14 cellular contexts compared by ENCODE assay signal in the genomic region with DNA sequence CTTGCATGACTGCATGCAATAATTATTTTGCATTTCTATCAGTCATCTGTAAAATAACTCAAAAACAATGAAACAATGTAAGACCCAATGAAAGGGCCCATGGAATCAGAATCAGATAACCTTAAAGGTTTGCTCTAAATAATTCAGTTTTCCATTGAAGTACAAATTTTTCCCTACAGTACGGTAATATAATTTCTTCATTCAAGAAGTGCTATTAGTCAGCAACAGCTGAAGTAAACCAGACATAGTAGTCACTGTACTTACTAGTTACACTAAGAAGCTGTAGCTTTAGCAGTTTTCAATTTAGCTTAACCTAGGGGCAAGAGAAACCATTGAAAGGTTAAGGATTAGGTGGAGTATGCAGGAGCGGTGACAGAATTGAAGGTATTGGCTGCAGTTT.
"Had no signal": no experiment of that assay in that cellular context is flagged by ENCODE, and none has a peak within 500 bp of the region (broad histone marks: within the 10 kb centered on the region; RNA-seq: fewer than 3 reads in every experiment).

No MANE protein-coding gene starts in this region.

- H3K36me3 ChIP-seq: colonic mucosa had no signal

- H3K9me3 ChIP-seq: colonic mucosa had no signal

- FAIRE-seq: urothelium cell line had no signal

- ATAC-seq: activated T-helper 17 cell treated with anti-CD3 and anti-CD28 coated beads, Interleukin-2, amount 50 U/mL, for 72 hours; foreskin keratinocyte; left colon; T-helper 17 cell had no signal

- H3K27me3 ChIP-seq: colonic mucosa, foreskin keratinocyte had no signal

- DNase-seq: activated B cell treated with CpG ODN at 0.5 μM for 24 hours; activated CD4-positive, alpha-beta T cell treated with anti-CD3 and anti-CD28 coated beads, Interleukin-2, amount 10 ng/mL, durations not matched to agents 24 days and 14 days; activated naive CD4-positive, alpha-beta T cell treated with anti-CD3 and anti-CD28 coated beads for 36 hours; caudate nucleus; colonic mucosa; effector CD4-positive, alpha-beta T cell; foreskin keratinocyte; left colon; nephron progenitor cell; stimulated activated CD4-positive, alpha-beta T cell treated with anti-CD3 and anti-CD28 coated beads, Interleukin-4, amount 100 ng/mL, for 4 hours; T-helper 17 cell had no signal

- H3K4me1 ChIP-seq: colonic mucosa had no signal

- H3K4me3 Mint-ChIP-seq: activated B cell treated with CpG ODN at 0.5 μM for 24 hours; activated CD4-positive, alpha-beta T cell treated with anti-CD3 and anti-CD28 coated beads, Interleukin-2, amount 10 ng/mL, durations not matched to agents 24 days and 14 days; activated naive CD4-positive, alpha-beta T cell treated with anti-CD3 and anti-CD28 coated beads for 36 hours; activated T-helper 17 cell treated with anti-CD3 and anti-CD28 coated beads, Interleukin-2, amount 50 U/mL, for 72 hours; nephron progenitor cell; T-helper 17 cell had no signal

- H3K27ac ChIP-seq: colonic mucosa, epithelial cell of prostate, foreskin keratinocyte had no signal

- H3K27ac Mint-ChIP-seq: activated B cell treated with CpG ODN at 0.5 μM for 24 hours; activated CD4-positive, alpha-beta T cell treated with anti-CD3 and anti-CD28 coated beads, Interleukin-2, amount 10 ng/mL, durations not matched to agents 24 days and 14 days; activated naive CD4-positive, alpha-beta T cell treated with anti-CD3 and anti-CD28 coated beads for 36 hours; activated T-helper 17 cell treated with anti-CD3 and anti-CD28 coated beads, Interleukin-2, amount 50 U/mL, for 72 hours; nephron progenitor cell; T-helper 17 cell had no signal

- H3K4me3 ChIP-seq: colonic mucosa had no signal

- H3K9me3 Mint-ChIP-seq: activated B cell treated with CpG ODN at 0.5 μM for 24 hours; activated CD4-positive, alpha-beta T cell treated with anti-CD3 and anti-CD28 coated beads, Interleukin-2, amount 10 ng/mL, durations not matched to agents 24 days and 14 days; activated naive CD4-positive, alpha-beta T cell treated with anti-CD3 and anti-CD28 coated beads for 36 hours; activated T-helper 17 cell treated with anti-CD3 and anti-CD28 coated beads, Interleukin-2, amount 50 U/mL, for 72 hours; nephron progenitor cell had no signal
